11 cellular contexts compared by ENCODE assay signal in the genomic region with DNA sequence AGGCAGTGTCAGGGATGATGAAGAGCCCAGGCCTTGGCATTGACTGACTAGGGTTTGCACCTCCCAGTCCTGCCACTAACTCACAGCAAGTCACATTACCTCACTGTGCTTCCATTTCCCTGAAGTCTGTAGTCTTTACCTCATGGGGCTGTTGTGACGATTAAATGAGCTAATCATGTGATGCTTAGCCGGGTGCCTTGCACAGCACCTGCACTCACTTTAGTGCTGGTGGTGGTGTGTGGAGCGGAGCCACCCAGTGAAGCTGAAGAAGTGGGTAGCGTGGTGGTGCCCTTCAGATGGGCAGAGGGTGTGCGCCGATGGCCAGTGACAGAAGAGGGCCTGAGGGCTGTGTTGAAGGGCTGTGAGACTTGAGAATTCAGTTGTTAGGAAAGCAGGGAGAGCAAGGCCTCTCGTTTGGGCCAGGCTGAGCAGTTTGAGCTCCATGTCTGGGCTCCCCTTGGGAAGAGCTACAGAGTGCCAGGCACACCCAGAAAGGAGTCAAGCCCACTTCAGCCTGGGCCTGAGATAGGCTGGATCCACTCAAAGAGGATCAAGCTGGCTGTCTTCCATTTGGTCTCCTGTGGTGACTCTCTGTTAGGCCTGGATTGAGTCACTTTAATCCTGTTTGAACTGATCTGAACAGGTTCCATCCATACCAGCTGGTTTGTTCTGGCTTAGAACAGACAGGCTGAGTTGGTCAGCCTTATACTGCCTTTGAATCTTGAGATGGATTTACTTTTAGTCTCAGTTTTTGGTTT. TPM values are rescaled to one million over a fixed set of nuclear protein-coding genes. Genes with fewer than 3 reads are reported as not detected.
A peak's percentile ranks its signal among the peaks of the same experiment; 100 is the strongest.
DNase-seq lines count a peak whose midpoint lies in the region; TF ChIP-seq lines count a peak whose summit lies in the region.
"Had no signal": no experiment of that assay in that cellular context is flagged by ENCODE, and none has a peak within 500 bp of the region (broad histone marks: within the 10 kb centered on the region; RNA-seq: fewer than 3 reads in every experiment).

No MANE protein-coding gene starts in this region.

- H2BK15ac ChIP-seq in mesenchymal stem cell (ENCODE audit: low read depth, poor library complexity, severe bottlenecking), result no peak overlapping the region

- no peak overlapping the region for H2AFZ ChIP-seq in mesenchymal stem cell (ENCODE audit: low read depth, low read length)

- no peak overlapping the region for H3K23ac ChIP-seq in mesenchymal stem cell (ENCODE audit: low read length in 2 of 2)

- H3K27ac ChIP-seq in A673 (ENCODE audit: low read depth, low read length, poor library complexity, severe bottlenecking) (peak overlapping the region; percentile 62), mesenchymal stem cell (ENCODE audit: low read length, poor library complexity, severe bottlenecking) (no peak overlapping the region), prostate gland (no peak overlapping the region)

- WGBS in mesenchymal stem cell, result 91% methylated on average over 7 of the region's 7 CpGs
- WGBS in prostate gland, result 93% methylated on average over 7 of the region's 7 CpGs

- DNase-seq in A673 (ENCODE audit: low spot score), result peak; percentile 90
- peak; percentile 63 for DNase-seq in NCI-H2029 treated with DMSO at 0.1 percent for 48 hours (lab: John Stamatoyannopoulos, UW)
- peak; percentile 35 to 40 for DNase-seq in cardiac fibroblast (ENCODE audit: low read depth in 2 of 2)
- DNase-seq in mesenchymal stem cell, result peak; percentile 68
- no peak for DNase-seq in activated T-helper 2 cell treated with anti-CD3 and anti-CD28 coated beads, Interferon-gamma antibody, Interleukin-2, Interleukin-4, amounts not matched to agents 10 μg/mL and 5 μg/mL and 100 μg/mL, durations not matched to agents 14 hours and 24 hours and 36 hours (ENCODE audit: low spot score)
- DNase-seq in activated CD4-positive, alpha-beta memory T cell treated with anti-CD3 and anti-CD28 coated beads for 36 hours, result no peak
- no peak for DNase-seq in anterior cingulate cortex (lab: John Stamatoyannopoulos, UW)
- no peak for DNase-seq in prostate gland (ENCODE audit: low spot score)
- DNase-seq: activated CD8-positive, alpha-beta memory T cell treated with anti-CD3 and anti-CD28 coated beads, Interleukin-2, amount 50 U/mL, for 48 hours; NCI-H187 had no signal

- H3K4me3 ChIP-seq in A673 (ENCODE audit: low read depth, low read length, poor library complexity, severe bottlenecking) (no peak overlapping the region), cardiac fibroblast (replicated peaks in 1 of 2; ENCODE audit: low read depth in 2 of 2, low read length in 2 of 2) (no peak overlapping the region), mesenchymal stem cell (ENCODE audit: insufficient read depth in 1 of 2, low read depth in 1 of 2, low read length in 2 of 2) (no peak overlapping the region), prostate gland (no peak overlapping the region)

- no peak for TF ChIP-seq CTCF in A673 (conservative IDR thresholded peaks at IDR 0.05; ENCODE audit: low read depth, low read length)
- TF ChIP-seq CTCF in cardiac fibroblast (IDR thresholded peaks at IDR 0.05; ENCODE audit: low read depth, low read length), result no peak
- TF ChIP-seq CTCF in prostate gland (IDR thresholded peaks at IDR 0.05), result no peak

- no peak overlapping the region for H3K27ac Mint-ChIP-seq in activated T-helper 2 cell treated with anti-CD3 and anti-CD28 coated beads, Interferon-gamma antibody, Interleukin-2, Interleukin-4, amounts not matched to agents 10 μg/mL and 5 μg/mL and 100 μg/mL, durations not matched to agents 14 hours and 24 hours and 36 hours
- no peak overlapping the region for H3K27ac Mint-ChIP-seq in activated CD4-positive, alpha-beta memory T cell treated with anti-CD3 and anti-CD28 coated beads for 36 hours
- H3K27ac Mint-ChIP-seq: B cell had no signal

- H3K4me3 Mint-ChIP-seq in activated T-helper 2 cell treated with anti-CD3 and anti-CD28 coated beads, Interferon-gamma antibody, Interleukin-2, Interleukin-4, amounts not matched to agents 10 μg/mL and 5 μg/mL and 100 μg/mL, durations not matched to agents 14 hours and 24 hours and 36 hours (ENCODE audit: low read depth), result no peak overlapping the region
- no peak overlapping the region for H3K4me3 Mint-ChIP-seq in activated CD4-positive, alpha-beta memory T cell treated with anti-CD3 and anti-CD28 coated beads for 36 hours
- H3K4me3 Mint-ChIP-seq: B cell had no signal

- peaks cover 38% of the 10 kb centered on the region for H3K27me3 Mint-ChIP-seq in activated T-helper 2 cell treated with anti-CD3 and anti-CD28 coated beads, Interferon-gamma antibody, Interleukin-2, Interleukin-4, amounts not matched to agents 10 μg/mL and 5 μg/mL and 100 μg/mL, durations not matched to agents 14 hours and 24 hours and 36 hours (ENCODE audit: low read depth)
- H3K27me3 Mint-ChIP-seq in activated CD4-positive, alpha-beta memory T cell treated with anti-CD3 and anti-CD28 coated beads for 36 hours, result peaks cover 1% of the 10 kb centered on the region
- H3K27me3 Mint-ChIP-seq: B cell had no signal

- peak overlapping the region; percentile 1 for H4K91ac ChIP-seq in mesenchymal stem cell (ENCODE audit: low read length)

- no peak overlapping the region for H4K8ac ChIP-seq in mesenchymal stem cell (ENCODE audit: low read length)

- H3K9me3 Mint-ChIP-seq in activated T-helper 2 cell treated with anti-CD3 and anti-CD28 coated beads, Interferon-gamma antibody, Interleukin-2, Interleukin-4, amounts not matched to agents 10 μg/mL and 5 μg/mL and 100 μg/mL, durations not matched to agents 14 hours and 24 hours and 36 hours, result no peaks in the 10 kb centered on the region
- no peaks in the 10 kb centered on the region for H3K9me3 Mint-ChIP-seq in activated CD4-positive, alpha-beta memory T cell treated with anti-CD3 and anti-CD28 coated beads for 36 hours

- H3K36me3 ChIP-seq in A673 (ENCODE audit: insufficient read depth, low read length, poor library complexity, severe bottlenecking), result no peaks in the 10 kb centered on the region
- H3K36me3 ChIP-seq in mesenchymal stem cell (ENCODE audit: control insufficient read depth in 1 of 2, insufficient read depth in 2 of 2, low read depth in 1 of 2, low read length in 2 of 2), result no peaks in the 10 kb centered on the region
- no peaks in the 10 kb centered on the region for H3K36me3 ChIP-seq in prostate gland

- peaks cover 12% of the 10 kb centered on the region for H3K4me1 ChIP-seq in A673 (ENCODE audit: insufficient read depth, low read length, poor library complexity, severe bottlenecking)
- H3K4me1 ChIP-seq in mesenchymal stem cell (ENCODE audit: control insufficient read depth, insufficient read depth, low read depth, low read length), result peaks cover 3% of the 10 kb centered on the region
- H3K4me1 ChIP-seq in prostate gland (replicated peaks), result no peaks in the 10 kb centered on the region

- no peak overlapping the region for H3K14ac ChIP-seq in mesenchymal stem cell (ENCODE audit: low read length in 2 of 2)

- BruUV-seq in A673 (replicated peaks; lab: Mats Ljungman, UMichigan), result no TSS peak

- peak overlapping the region; percentile 3 to 40 for H3K18ac ChIP-seq in mesenchymal stem cell (ENCODE audit: low read depth in 1 of 2, low read length in 2 of 2)

- no peaks in the 10 kb centered on the region for H3K9me3 ChIP-seq in A673 (ENCODE audit: low read depth, low read length, poor library complexity, severe bottlenecking)
- H3K9me3 ChIP-seq in mesenchymal stem cell (ENCODE audit: control insufficient read depth, low read length), result no peaks in the 10 kb centered on the region
- no peaks in the 10 kb centered on the region for H3K9me3 ChIP-seq in prostate gland

- TF ChIP-seq POLR2A in prostate gland (IDR thresholded peaks at IDR 0.05), result no peak

- H2BK12ac ChIP-seq in mesenchymal stem cell (ENCODE audit: low read length in 2 of 2), result peak overlapping the region; percentile 49 to 72

- CTCF ChIA-PET in A673 (lab: Charles Lee), result interaction anchor here (1.2 kb wide), 1 partner anchor 16 kb away, joined by 4 read pairs; no protein-coding TSS in a partner anchor
- CTCF ChIA-PET in activated CD4-positive, alpha-beta memory T cell treated with anti-CD3 and anti-CD28 coated beads for 36 hours (lab: Charles Lee), result interaction anchor here (1.3 to 1.9 kb wide), 2 partner anchors 8 to 241 kb away, joined by 4 to 7 read pairs; no protein-coding TSS in a partner anchor

- H3K9ac ChIP-seq in mesenchymal stem cell (ENCODE audit: low read length), result peak overlapping the region; percentile 69

- POLR2A ChIA-PET in A673 (lab: Charles Lee; ENCODE audit: low non-redundant PET), result interaction anchor here (0.6 kb wide), 2 partner anchors 228 to 442 kb away, joined by 3 read pairs; no protein-coding TSS in a partner anchor
- POLR2A ChIA-PET in activated CD4-positive, alpha-beta memory T cell treated with anti-CD3 and anti-CD28 coated beads for 36 hours (lab: Charles Lee), result no interaction called here

- H3K79me1 ChIP-seq in mesenchymal stem cell (replicated peaks; ENCODE audit: low read length, poor library complexity, severe bottlenecking), result no peaks in the 10 kb centered on the region

- H3K4ac ChIP-seq in mesenchymal stem cell (ENCODE audit: low read depth in 1 of 2, low read length in 2 of 2), result no peak overlapping the region

- H3K27me3 ChIP-seq in A673 (replicated peaks; ENCODE audit: insufficient read depth, low read depth, low read length, poor library complexity), result no peaks in the 10 kb centered on the region
- H3K27me3 ChIP-seq in mesenchymal stem cell (ENCODE audit: control insufficient read depth in 1 of 2, insufficient read depth in 1 of 2, low read length in 2 of 2), result peaks cover 16 to 21% of the 10 kb centered on the region in 2 experiments
- no peaks in the 10 kb centered on the region for H3K27me3 ChIP-seq in prostate gland (replicated peaks; ENCODE audit: insufficient read depth)

- intact Hi-C loops in A673 (cut with micrococcal nuclease; ENCODE audit: unreplicated experiment), result no loop called here
- intact Hi-C loops in activated T-helper 2 cell treated with anti-CD3 and anti-CD28 coated beads, Interferon-gamma antibody, Interleukin-2, Interleukin-4, amounts not matched to agents 10 μg/mL and 5 μg/mL and 100 μg/mL, durations not matched to agents 14 hours and 24 hours and 36 hours (cut with micrococcal nuclease), result no loop called here
- intact Hi-C loops in activated CD4-positive, alpha-beta memory T cell treated with anti-CD3 and anti-CD28 coated beads for 36 hours (cut with micrococcal nuclease), result no loop called here
- intact Hi-C loops in prostate gland (cut with DNase I), result loop anchor here (5.0 kb wide), 1 partner anchor 65 kb away; no protein-coding TSS in a partner anchor

- no peaks in the 10 kb centered on the region for H3K36me3 Mint-ChIP-seq in activated T-helper 2 cell treated with anti-CD3 and anti-CD28 coated beads, Interferon-gamma antibody, Interleukin-2, Interleukin-4, amounts not matched to agents 10 μg/mL and 5 μg/mL and 100 μg/mL, durations not matched to agents 14 hours and 24 hours and 36 hours (ENCODE audit: low read depth)
- H3K36me3 Mint-ChIP-seq in activated CD4-positive, alpha-beta memory T cell treated with anti-CD3 and anti-CD28 coated beads for 36 hours, result no peaks in the 10 kb centered on the region

- no peak overlapping the region for H2BK5ac ChIP-seq in mesenchymal stem cell (ENCODE audit: low read depth, low read length, poor library complexity, severe bottlenecking)

- H3K4me2 ChIP-seq in mesenchymal stem cell (ENCODE audit: low read length, poor library complexity, severe bottlenecking), result no peak overlapping the region

- no peak overlapping the region for H2BK120ac ChIP-seq in mesenchymal stem cell (ENCODE audit: low read depth, low read length)

- H2AK5ac ChIP-seq in mesenchymal stem cell (ENCODE audit: low read length, severe bottlenecking), result no peak overlapping the region

- no peaks in the 10 kb centered on the region for H3K4me1 Mint-ChIP-seq in activated T-helper 2 cell treated with anti-CD3 and anti-CD28 coated beads, Interferon-gamma antibody, Interleukin-2, Interleukin-4, amounts not matched to agents 10 μg/mL and 5 μg/mL and 100 μg/mL, durations not matched to agents 14 hours and 24 hours and 36 hours (ENCODE audit: low read depth)
- no peaks in the 10 kb centered on the region for H3K4me1 Mint-ChIP-seq in activated CD4-positive, alpha-beta memory T cell treated with anti-CD3 and anti-CD28 coated beads for 36 hours (ENCODE audit: low read depth)

RNA-seq across cellular contexts. Expression of gene RALGPS1, which starts 42.5 kb away (rescaled TPM):
- total RNA-seq in A673 (2021) (3.9 and 5.5 TPM in 2 replicates), prostate gland (10 to 100 TPM; 14.7 to 20.7 TPM)
- polyA plus RNA-seq in mesenchymal stem cell (2013, experiment 1 of 2), result 1.6 TPM
- 1.6 TPM for polyA plus RNA-seq in mesenchymal stem cell (2013, experiment 2 of 2)
- 2.4 and 3.1 TPM in 2 replicates for total RNA-seq in activated T-helper 2 cell treated with anti-CD3 and anti-CD28 coated beads, Interferon-gamma antibody, Interleukin-2, Interleukin-4, amounts not matched to agents 10 μg/mL and 5 μg/mL and 100 μg/mL, durations not matched to agents 14 hours and 24 hours and 36 hours
- 1 to 10 TPM; 2.1 to 3.1 TPM for total RNA-seq in activated CD4-positive, alpha-beta memory T cell treated with anti-CD3 and anti-CD28 coated beads for 36 hours

Comparison
In these comparisons a context has a peak if more than half of its experiments do, and no peak if none do; other contexts are left out.
1. DNase-seq: peak in A673 (single experiment), NCI-H2029 treated with DMSO at 0.1 percent for 48 hours (single experiment), cardiac fibroblast (2 of 2) and mesenchymal stem cell (single experiment); none in activated T-helper 2 cell treated with anti-CD3 and anti-CD28 coated beads, Interferon-gamma antibody, Interleukin-2, Interleukin-4, amounts not matched to agents 10 μg/mL and 5 μg/mL and 100 μg/mL, durations not matched to agents 14 hours and 24 hours and 36 hours (single experiment), activated CD4-positive, alpha-beta memory T cell treated with anti-CD3 and anti-CD28 coated beads for 36 hours (single experiment), anterior cingulate cortex (0 of 58) and prostate gland (single experiment).